Comparison of ENCODE assay signal across 8 cellular contexts in genomic region chr1:233904979-233905415, GRCh38. TPM values are rescaled to one million over a fixed set of nuclear protein-coding genes. Genes with fewer than 3 reads are reported as not detected.
DNase-seq lines count a peak whose midpoint lies in the region; ATAC-seq, FAIRE-seq and TF ChIP-seq lines count a peak whose summit lies in the region.

No MANE protein-coding gene starts in this region.

- H3K23ac ChIP-seq in H1 (ENCODE audit: insufficient read length) = no peak overlapping the region

- no peak overlapping the region for H3K4me3 ChIP-seq in BE2C (ENCODE audit: low read depth, low read length)
- peak overlapping the region; percentile 45 to 71 (median 64) for H3K4me3 ChIP-seq in H1 (ENCODE audit: extremely low read depth in 1 of 4, insufficient read depth in 2 of 4, low read depth in 3 of 4, low read length in 4 of 4)
- H3K4me3 ChIP-seq in lung = no peak overlapping the region

- FAIRE-seq in H1 (lab: Jason Lieb, UNC) = no peak

- H4K8ac ChIP-seq in H1 (ENCODE audit: extremely low read depth, insufficient read depth, low read length) = peak overlapping the region; percentile 85

- TF ChIP-seq POLR2A in H1 (IDR thresholded peaks at IDR 0.05; ENCODE audit: control extremely low read depth in 1 of 2, low read depth in 2 of 2, low read length in 2 of 2) = no peak

- POLR2A ChIA-PET in H1 (lab: Charles Lee; ENCODE audit: partially characterized antibody) = no interaction called here

- H3K4me2 ChIP-seq in H1 (ENCODE audit: insufficient read depth in 1 of 2, low read depth in 2 of 2, low read length in 2 of 2) = peak overlapping the region; percentile 77 to 94

- no peaks in the 10 kb centered on the region for H3K79me1 ChIP-seq in H1 (ENCODE audit: low read depth, low read length)

- no peak overlapping the region for H2AK5ac ChIP-seq in H1 (ENCODE audit: low read depth, low read length)

- TF ChIP-seq CTCF in BE2C (IDR thresholded peaks at IDR 0.05; ENCODE audit: low read depth, low read length) = no peak
- no peak for TF ChIP-seq CTCF in H1 (IDR thresholded peaks at IDR 0.05; ENCODE audit: control extremely low read depth in 1 of 3, insufficient read depth in 1 of 3, low read depth in 1 of 3, low read length in 3 of 3)
- no peak for TF ChIP-seq CTCF in lung (IDR thresholded peaks at IDR 0.05; ENCODE audit: control extremely low read depth, extremely low read depth)

- H3K9ac ChIP-seq in H1 (replicated peaks in 1 of 4; ENCODE audit: extremely low read depth in 1 of 4, low read depth in 3 of 4, low read length in 3 of 4) = peak overlapping the region in 2 of 4 experiments; percentile 13 to 34; a peak in 2 of 7 replicates

- H2BK15ac ChIP-seq in H1 (ENCODE audit: low read length) = no peak overlapping the region

- peaks cover 0 to 2% of the 10 kb centered on the region in 2 experiments for H4K20me1 ChIP-seq in H1 (replicated peaks in 1 of 2; ENCODE audit: control insufficient read depth in 1 of 2, insufficient read depth in 2 of 2, low read length in 2 of 2)

- ATAC-seq in lung (ENCODE audit: insufficient read depth, low FRiP score) = peak; percentile 37
- ATAC-seq in GM18909 (IDR thresholded peaks at IDR 0.05; ENCODE audit: poor library complexity, unreplicated experiment) = no peak

- TF ChIP-seq RAD21 in H1 (IDR thresholded peaks at IDR 0.05 in 1 of 2, conservative IDR thresholded peaks at IDR 0.05 in 1 of 2; ENCODE audit: low read depth in 2 of 2, low read length in 2 of 2) = no peak

- H3K23me2 ChIP-seq in H1 (ENCODE audit: low read depth, low read length) = peaks cover 14% of the 10 kb centered on the region

- TF ChIP-seq EP300 in H1 (IDR thresholded peaks at IDR 0.05; ENCODE audit: borderline replicate concordance in 1 of 2, low read depth in 2 of 2, low read length in 2 of 2) = no peak

- WGBS in H1 (ENCODE audit: extremely low coverage in 1 of 2, insufficient coverage in 1 of 2, insufficient read length in 1 of 2, insufficient replicate concordance in 2 of 2, low coverage in 1 of 2, low lambda C conversion rate in 2 of 2, missing lambda C conversion rate in 1 of 2), 2 experiments = 2% methylated on average over 30 of the region's 43 CpGs; no CpG with 5 or more reads in 1 of the 2 experiments
- WGBS in lung, 2 donors = 1 to 3% methylated on average over 38 to 43 of the region's 43 CpGs

- H3K36me3 ChIP-seq in BE2C (no peaks in the 10 kb centered on the region), H1 (ENCODE audit: control insufficient read depth in 2 of 4, insufficient read depth in 4 of 4, low read length in 3 of 4) (no peaks in the 10 kb centered on the region; a peak in 1 of 8 replicates), lung (ENCODE audit: control insufficient read depth in 2 of 2, insufficient read depth in 2 of 2, low read length in 2 of 2) (no peaks in the 10 kb centered on the region)

- H3K27ac ChIP-seq in H1 (ENCODE audit: low read depth, low read length) (no peak overlapping the region), lung (ENCODE audit: low read depth in 1 of 2, low read length in 1 of 2) (no peak overlapping the region)

- H2BK20ac ChIP-seq in H1 (ENCODE audit: low read length) = no peak overlapping the region

- H2BK120ac ChIP-seq in H1 (replicated peaks; ENCODE audit: low read depth, low read length) = no peak overlapping the region

- H2AFZ ChIP-seq in H1 (ENCODE audit: low read length) = peak overlapping the region; percentile 38; the same call in 1 of the 2 replicates

- peak; percentile 16 for DNase-seq in BE2C
- DNase-seq in NCI-H2171 (lab: John Stamatoyannopoulos, UW) = peak; percentile 40
- peak in 1 of 2 experiments; percentile 76 for DNase-seq in H1 (ENCODE audit: low read depth in 1 of 2, low spot score in 2 of 2)
- no peak for DNase-seq in lung (ENCODE audit: low spot score)
- no peak for DNase-seq in NAMALWA (ENCODE audit: low spot score)
- DNase-seq in DMS153 (lab: John Stamatoyannopoulos, UW) = no peak
- DNase-seq in NCI-H774 (lab: John Stamatoyannopoulos, UW) = no peak

- no peak overlapping the region for H2BK5ac ChIP-seq in H1 (ENCODE audit: low read depth, low read length)

- no peak overlapping the region for H2BK12ac ChIP-seq in H1 (ENCODE audit: low read depth, low read length)

- no peak overlapping the region for H3K18ac ChIP-seq in H1 (ENCODE audit: extremely low read depth, low read length)

- H3K14ac ChIP-seq in H1 (ENCODE audit: insufficient read length) = no peak overlapping the region

- H4K5ac ChIP-seq in H1 (ENCODE audit: insufficient read length, low read depth, low read length) = no peak overlapping the region

- no peak overlapping the region for H3K56ac ChIP-seq in H1 (replicated peaks; ENCODE audit: insufficient read length, low read depth, low read length)

- no peaks in the 10 kb centered on the region for H3K9me3 ChIP-seq in BE2C
- no peaks in the 10 kb centered on the region for H3K9me3 ChIP-seq in H1 (ENCODE audit: insufficient read depth in 2 of 2, low read depth in 1 of 2, low read length in 1 of 2)
- H3K9me3 ChIP-seq in lung (ENCODE audit: control insufficient read depth in 2 of 2, insufficient read depth in 1 of 2, low read length in 1 of 2) = peaks cover 0 to 2% of the 10 kb centered on the region in 2 donors

- no peaks in the 10 kb centered on the region for H3K4me1 ChIP-seq in BE2C
- peaks cover 0 to 4% (median 2%) of the 10 kb centered on the region in 4 experiments; a peak in 3 of 7 replicates for H3K4me1 ChIP-seq in H1 (replicated peaks in 1 of 4; ENCODE audit: control insufficient read depth in 3 of 4, insufficient read depth in 4 of 4, low read length in 3 of 4)
- H3K4me1 ChIP-seq in lung (ENCODE audit: control insufficient read depth in 2 of 2, insufficient read depth in 2 of 2, low read length in 2 of 2) = peaks cover 0 to 4% of the 10 kb centered on the region in 2 donors

- H3K27me3 ChIP-seq in BE2C (peaks cover 43% of the 10 kb centered on the region), H1 (replicated peaks in 1 of 4; ENCODE audit: control insufficient read depth in 3 of 4, extremely low read depth in 1 of 4, insufficient read depth in 3 of 4, low read length in 3 of 4) (peaks cover 18 to 31% (median 23%) of the 10 kb centered on the region in 4 experiments), lung (ENCODE audit: control insufficient read depth, insufficient read depth) (peaks cover 17% of the 10 kb centered on the region)

- H4K91ac ChIP-seq in H1 (replicated peaks; ENCODE audit: insufficient read length, low read length) = no peak overlapping the region

- no peak overlapping the region for H3K4ac ChIP-seq in H1 (replicated peaks; ENCODE audit: insufficient read length, low read depth, low read length)

- CTCF ChIA-PET in H1 (lab: Charles Lee; ENCODE audit: partially characterized antibody) = interaction anchor here (0.7 to 2.1 kb wide), 22 partner anchors 9 to 511 kb away, joined by 3 to 9 read pairs (median 3); no protein-coding TSS in a partner anchor

- H3K79me2 ChIP-seq in H1 (ENCODE audit: control insufficient read depth in 1 of 2, insufficient read depth in 2 of 2, low read length in 2 of 2) = no peaks in the 10 kb centered on the region

TF ChIP-seq in H1, 55 proteins besides CTCF, POLR2A, EP300 and RAD21:
- TF ChIP-seq PHF8 (conservative IDR thresholded peaks at IDR 0.05; ENCODE audit: low read depth, low read length) = 0 out of 2 replicates have a peak, but pooled peaks have one; percentile 9
- peak; percentile 23 for TF ChIP-seq ASH2L (IDR thresholded peaks at IDR 0.05; ENCODE audit: low read length)
- no peak for TF ChIP-seq RNF2 (IDR thresholded peaks at IDR 0.05; ENCODE audit: borderline replicate concordance, low read depth, low read length, missing control alignments, poor library complexity, severe bottlenecking)
- TF ChIP-seq RBBP5 (IDR thresholded peaks at IDR 0.05; ENCODE audit: borderline replicate concordance, low read depth, low read length) = 0 out of 2 replicates have a peak, but pooled peaks have one; percentile 46

RNA-seq across cellular contexts. Expression of gene SLC35F3, which starts 0.5 kb away (rescaled TPM):
- polyA plus RNA-seq in BE2C (2012; ENCODE audit: insufficient read depth, insufficient read length, low read depth) = not detected
- 0.69 and 0.78 TPM in 2 replicates for total RNA-seq in H1 (2021; fragmentation: NEBNext Ultra II Directional; extraction: Animal tissue kit (Norgen Biotek cat#: 25700))
- polyA plus RNA-seq in H1 (2011; rRNA removed) = 1.0 and 1.2 TPM in 2 replicates
- 1.0 TPM for polyA plus RNA-seq in H1 (2011; cell fraction: cytosol; rRNA removed)
- 0.80 TPM for polyA plus RNA-seq in H1 (2011; cell fraction: nucleus; rRNA removed)
- 0.54 to 1.1 TPM (median 0.94 TPM) in 4 replicates for polyA plus RNA-seq in H1 (2012, experiment 1 of 2)
- 0.49 TPM for polyA plus RNA-seq in H1 (2012, experiment 2 of 2)
- polyA plus RNA-seq in H1 (2013, experiment 1 of 2) = 0.95 TPM
- polyA plus RNA-seq in H1 (2013, experiment 2 of 2) = 0.99 TPM
- polyA minus RNA-seq in H1 (2011; rRNA and poly(A)+ RNA removed) = 1.1 TPM in 2 replicates
- polyA minus RNA-seq in H1 (2011; cell fraction: cytosol; rRNA and poly(A)+ RNA removed) = 0.66 TPM
- polyA minus RNA-seq in H1 (2011; cell fraction: nucleus; rRNA and poly(A)+ RNA removed) = 1.8 TPM
- 1 to 10 TPM in 1 of 2 donors, under 1 TPM in 1; 0.80 to 1.4 TPM for total RNA-seq in lung
- polyA plus RNA-seq in lung = under 1 TPM; 0.09 to 0.16 TPM

Comparison
In these comparisons a context has a peak if more than half of its experiments do, and no peak if none do; other contexts are left out.
1. DNase-seq: peak in BE2C (single experiment) and NCI-H2171 (single experiment); none in lung (single experiment), NAMALWA (single experiment), DMS153 (single experiment) and NCI-H774 (single experiment).
2. H3K4me3 ChIP-seq: peak in H1 (4 of 4); none in BE2C (single experiment) and lung (single experiment).